In genomic region chr15:76335851-76336253, GRCh38 we compare ENCODE assay signal across 10 cellular contexts. TPM values are rescaled to one million over a fixed set of nuclear protein-coding genes. Genes with fewer than 3 reads are reported as not detected.
DNase-seq lines count a peak whose midpoint lies in the region; ATAC-seq and TF ChIP-seq lines count a peak whose summit lies in the region.
"Had no signal": no experiment of that assay in that cellular context is flagged by ENCODE, and none has a peak within 500 bp of the region (broad histone marks: within the 10 kb centered on the region; RNA-seq: fewer than 3 reads in every experiment).

No MANE protein-coding gene starts in this region.

- H2AFZ ChIP-seq in OCI-LY7 (ENCODE audit: low read length) = peak overlapping the region; percentile 86

- TF ChIP-seq POLR2A in esophagus squamous epithelium (IDR thresholded peaks at IDR 0.05) = no peak

- H3K4me1 ChIP-seq in OCI-LY7 (ENCODE audit: insufficient read depth, low read length, poor library complexity, severe bottlenecking) = peaks cover 39% of the 10 kb centered on the region
- H3K4me1 ChIP-seq in esophagus squamous epithelium = peaks cover 31 to 60% (median 35%) of the 10 kb centered on the region in 3 donors

- H4K20me1 ChIP-seq in OCI-LY7 (ENCODE audit: insufficient read depth, low read length) = peaks cover 5% of the 10 kb centered on the region; the same call in 1 of the 2 replicates

- intact Hi-C loops in OCI-LY7 (cut with micrococcal nuclease; ENCODE audit: unreplicated experiment) (loop anchor here (1.0 to 2.0 kb wide), 2 partner anchors 25 to 145 kb away; partner anchors contain the start of gene ETFA), esophagus squamous epithelium (cut with DNase I) (no loop called here)

- WGBS in esophagus squamous epithelium, 2 donors = 11 to 14% methylated on average over 11 of the region's 11 CpGs

- peak overlapping the region; percentile 75 for H3K4me3 Mint-ChIP-seq in activated T-cell treated with anti-CD3 and anti-CD28 coated beads, Interleukin-2, amount 50 U/mL, for 24 hours
- peak overlapping the region; percentile 83 to 92 for H3K4me3 Mint-ChIP-seq in stimulated activated naive B cell treated with anti-CD40 and anti-IgM and Interleukin-4, amounts not matched to agents 10 μg/mL and 1 μg/mL and 100 μg/mL, for 72 hours

- H3K27me3 Mint-ChIP-seq in activated T-cell treated with anti-CD3 and anti-CD28 coated beads, Interleukin-2, amount 50 U/mL, for 24 hours = peaks cover 85% of the 10 kb centered on the region
- H3K27me3 Mint-ChIP-seq in stimulated activated naive B cell treated with anti-CD40 and anti-IgM and Interleukin-4, amounts not matched to agents 10 μg/mL and 1 μg/mL and 100 μg/mL, for 72 hours = peaks cover 76% of the 10 kb centered on the region in 2 donors

- H3K9me3 ChIP-seq in OCI-LY7 (ENCODE audit: low read length) = no peaks in the 10 kb centered on the region
- H3K9me3 ChIP-seq in esophagus squamous epithelium = no peaks in the 10 kb centered on the region
- H3K9me3 ChIP-seq: adrenal gland had no signal

- CTCF ChIA-PET in OCI-LY7 (lab: Charles Lee; ENCODE audit: unreplicated experiment) = interaction anchor here (0.6 kb wide), 1 partner anchor 1730 kb away, joined by 5 read pairs; no protein-coding TSS in a partner anchor

- peaks cover 47% of the 10 kb centered on the region for H3K4me1 Mint-ChIP-seq in activated T-cell treated with anti-CD3 and anti-CD28 coated beads, Interleukin-2, amount 50 U/mL, for 24 hours (ENCODE audit: low read depth)
- peaks cover 42 to 53% of the 10 kb centered on the region in 2 donors for H3K4me1 Mint-ChIP-seq in stimulated activated naive B cell treated with anti-CD40 and anti-IgM and Interleukin-4, amounts not matched to agents 10 μg/mL and 1 μg/mL and 100 μg/mL, for 72 hours

- peak overlapping the region; percentile 95 for H3K4me2 ChIP-seq in OCI-LY7 (ENCODE audit: low read length)

- H3K36me3 Mint-ChIP-seq in activated T-cell treated with anti-CD3 and anti-CD28 coated beads, Interleukin-2, amount 50 U/mL, for 24 hours (ENCODE audit: low read depth) = no peaks in the 10 kb centered on the region
- H3K36me3 Mint-ChIP-seq in stimulated activated naive B cell treated with anti-CD40 and anti-IgM and Interleukin-4, amounts not matched to agents 10 μg/mL and 1 μg/mL and 100 μg/mL, for 72 hours = peaks cover 5 to 7% of the 10 kb centered on the region in 2 donors

- H3K27ac Mint-ChIP-seq in activated T-cell treated with anti-CD3 and anti-CD28 coated beads, Interleukin-2, amount 50 U/mL, for 24 hours = no peak overlapping the region
- peak overlapping the region; percentile 90 for H3K27ac Mint-ChIP-seq in stimulated activated naive B cell treated with anti-CD40 and anti-IgM and Interleukin-4, amounts not matched to agents 10 μg/mL and 1 μg/mL and 100 μg/mL, for 72 hours

- H3K79me2 ChIP-seq in OCI-LY7 (ENCODE audit: insufficient read depth, low read depth, low read length) = peaks cover 10% of the 10 kb centered on the region; the same call in 1 of the 2 replicates

- BruUV-seq in OCI-LY7 (replicated peaks; lab: Mats Ljungman, UMichigan) = TSS peak; percentile 97

- H3K27me3 ChIP-seq in esophagus squamous epithelium = peaks cover 12 to 86% (median 40%) of the 10 kb centered on the region in 4 donors

- TF ChIP-seq CTCF in OCI-LY7 (conservative IDR thresholded peaks at IDR 0.05; ENCODE audit: low read length) (no peak), esophagus squamous epithelium (IDR thresholded peaks at IDR 0.05) (no peak)

- peaks cover 7% of the 10 kb centered on the region; the same call in 1 of the 2 replicates for H3K36me3 ChIP-seq in OCI-LY7 (ENCODE audit: insufficient read depth, low read length)
- H3K36me3 ChIP-seq in esophagus squamous epithelium = no peaks in the 10 kb centered on the region
- H3K36me3 ChIP-seq: adrenal gland had no signal

- POLR2A ChIA-PET in OCI-LY7 (lab: Charles Lee) = interaction anchor here (0.6 to 1.7 kb wide), 10 partner anchors 10 to 1712 kb away, joined by 4 to 11 read pairs (median 6); partner anchors contain the start of gene ETFA

- ATAC-seq in stimulated activated naive B cell treated with anti-CD40 and anti-IgM and Interleukin-4, amounts not matched to agents 10 μg/mL and 1 μg/mL and 100 μg/mL, for 72 hours (replicated peaks) = peak in 1 of 2 donors; percentile 33

- H3K4me3 ChIP-seq in OCI-LY7 (ENCODE audit: low read depth, low read length, poor library complexity, severe bottlenecking) (peak overlapping the region; percentile 77), esophagus squamous epithelium (peak overlapping the region in 3 of 4 donors; percentile 39 to 66 (median 43))

- DNase-seq in activated T-cell treated with anti-CD3 and anti-CD28 coated beads, Interleukin-2, amount 50 U/mL, for 24 hours = no peak
- DNase-seq in activated T-cell treated with anti-CD3 and anti-CD28 coated beads, Interleukin-2, amount 50 U/mL, for 48 hours = no peak
- DNase-seq in OCI-LY7 (ENCODE audit: low spot score) (peak; percentile 46), esophagus squamous epithelium (lab: John Stamatoyannopoulos, UW) (no peak), hypothalamus (lab: John Stamatoyannopoulos, UW) (no peak), mesenteric fat pad (ENCODE audit: low spot score) (no peak)
- no peak for DNase-seq in stimulated activated naive B cell treated with anti-CD40 and anti-IgM and Interleukin-4, amounts not matched to agents 10 μg/mL and 1 μg/mL and 100 μg/mL, for 72 hours
- no peak for DNase-seq in activated CD4-positive, CD25-positive, alpha-beta regulatory T cell (lab: John Stamatoyannopoulos, UW)

- no peaks in the 10 kb centered on the region for H3K9me3 Mint-ChIP-seq in activated T-cell treated with anti-CD3 and anti-CD28 coated beads, Interleukin-2, amount 50 U/mL, for 24 hours
- H3K9me3 Mint-ChIP-seq in stimulated activated naive B cell treated with anti-CD40 and anti-IgM and Interleukin-4, amounts not matched to agents 10 μg/mL and 1 μg/mL and 100 μg/mL, for 72 hours = no peaks in the 10 kb centered on the region

- H3K27ac ChIP-seq in OCI-LY7 (ENCODE audit: low read depth, low read length, poor library complexity, severe bottlenecking) = peak overlapping the region; percentile 65
- H3K27ac ChIP-seq in esophagus squamous epithelium = peak overlapping the region; percentile 4 to 73 (median 52)
- H3K27ac ChIP-seq: adrenal gland had no signal

- no peaks in the 10 kb centered on the region for H3K9me2 ChIP-seq in OCI-LY7 (ENCODE audit: insufficient read depth, low read length)

RNA-seq across cellular contexts. Expression of gene ISL2, which starts 0.7 kb away (rescaled TPM):
- 2.8 and 6.2 TPM in 2 replicates for total RNA-seq in OCI-LY7 (2014; rRNA removed; shearing (Covaris generic))
- total RNA-seq in OCI-LY7 (2022) = 11.8 and 12.7 TPM in 2 replicates
- total RNA-seq in esophagus squamous epithelium = under 1 TPM in 3 of 4 donors, not detected in 1; 0.22 to 0.95 (median 0.70) TPM
- 0.67 TPM for total RNA-seq in mesenteric fat pad
- total RNA-seq: subcutaneous adipose tissue had no signal

RNA-seq across cellular contexts. Expression of gene ETFA, which starts 24.6 kb away (rescaled TPM):
- total RNA-seq in OCI-LY7 (2014; rRNA removed; shearing (Covaris generic)) = 84.8 and 99.4 TPM in 2 replicates
- total RNA-seq in OCI-LY7 (2022) = 126 and 146 TPM in 2 replicates
- total RNA-seq in esophagus squamous epithelium = 100 to 1,000 TPM in 1 of 4 donors, 10 to 100 TPM in 3; 56.6 to 125 (median 83.1) TPM
- 192 TPM for total RNA-seq in mesenteric fat pad
